ENCODE assay signal across 1 cellular context in the genomic region with DNA sequence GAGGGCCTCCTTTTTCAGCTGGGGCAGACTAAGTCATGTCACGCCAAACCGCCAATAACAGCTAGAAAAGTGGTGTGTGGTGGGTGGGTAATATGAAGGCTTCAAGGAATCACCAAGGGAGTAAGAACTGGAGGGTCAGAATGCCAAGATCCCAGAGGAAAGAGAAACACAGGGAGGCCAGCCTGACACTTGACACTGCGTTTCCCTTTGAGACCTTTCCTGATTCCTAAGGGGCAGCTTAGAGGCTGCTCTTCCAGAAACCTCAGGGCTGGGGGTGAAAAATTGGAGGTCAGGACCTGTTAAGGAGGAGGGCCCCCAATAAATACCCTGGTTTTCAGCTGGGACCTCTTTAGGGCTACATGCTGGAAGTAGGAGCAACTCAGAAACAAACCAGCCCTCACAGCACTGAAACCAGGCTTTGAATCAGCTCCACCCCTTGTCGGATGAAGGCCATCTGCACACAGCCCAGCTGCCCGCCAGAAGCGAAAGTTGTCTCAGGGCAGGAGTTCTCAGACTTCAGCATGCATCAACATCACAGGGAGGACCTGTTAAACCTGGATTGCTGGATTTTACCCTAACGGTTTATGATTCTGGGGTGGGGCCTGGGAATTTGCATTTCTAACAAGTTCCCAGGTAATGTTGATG.
TF ChIP-seq lines count a peak whose summit lies in the region.

No MANE protein-coding gene starts in this region.

TF ChIP-seq in GM23338, 12 proteins besides CTCF, POLR2A, EP300 and RAD21 (continued from another document):
- TF ChIP-seq, protein P1, sequence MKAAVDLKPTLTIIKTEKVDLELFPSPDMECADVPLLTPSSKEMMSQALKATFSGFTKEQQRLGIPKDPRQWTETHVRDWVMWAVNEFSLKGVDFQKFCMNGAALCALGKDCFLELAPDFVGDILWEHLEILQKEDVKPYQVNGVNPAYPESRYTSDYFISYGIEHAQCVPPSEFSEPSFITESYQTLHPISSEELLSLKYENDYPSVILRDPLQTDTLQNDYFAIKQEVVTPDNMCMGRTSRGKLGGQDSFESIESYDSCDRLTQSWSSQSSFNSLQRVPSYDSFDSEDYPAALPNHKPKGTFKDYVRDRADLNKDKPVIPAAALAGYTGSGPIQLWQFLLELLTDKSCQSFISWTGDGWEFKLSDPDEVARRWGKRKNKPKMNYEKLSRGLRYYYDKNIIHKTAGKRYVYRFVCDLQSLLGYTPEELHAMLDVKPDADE (IDR thresholded peaks at IDR 0.05), result no peak
- no peak for TF ChIP-seq NANOG (IDR thresholded peaks at IDR 0.05; ENCODE audit: borderline replicate concordance)
- TF ChIP-seq CREB1 (CRISPR knock-in tag; IDR thresholded peaks at IDR 0.05; ENCODE audit: low read depth), result no peak
- TF ChIP-seq POLR2AphosphoS5 (IDR thresholded peaks at IDR 0.05; ENCODE audit: low read depth), result no peak
- TF ChIP-seq, protein P2, sequence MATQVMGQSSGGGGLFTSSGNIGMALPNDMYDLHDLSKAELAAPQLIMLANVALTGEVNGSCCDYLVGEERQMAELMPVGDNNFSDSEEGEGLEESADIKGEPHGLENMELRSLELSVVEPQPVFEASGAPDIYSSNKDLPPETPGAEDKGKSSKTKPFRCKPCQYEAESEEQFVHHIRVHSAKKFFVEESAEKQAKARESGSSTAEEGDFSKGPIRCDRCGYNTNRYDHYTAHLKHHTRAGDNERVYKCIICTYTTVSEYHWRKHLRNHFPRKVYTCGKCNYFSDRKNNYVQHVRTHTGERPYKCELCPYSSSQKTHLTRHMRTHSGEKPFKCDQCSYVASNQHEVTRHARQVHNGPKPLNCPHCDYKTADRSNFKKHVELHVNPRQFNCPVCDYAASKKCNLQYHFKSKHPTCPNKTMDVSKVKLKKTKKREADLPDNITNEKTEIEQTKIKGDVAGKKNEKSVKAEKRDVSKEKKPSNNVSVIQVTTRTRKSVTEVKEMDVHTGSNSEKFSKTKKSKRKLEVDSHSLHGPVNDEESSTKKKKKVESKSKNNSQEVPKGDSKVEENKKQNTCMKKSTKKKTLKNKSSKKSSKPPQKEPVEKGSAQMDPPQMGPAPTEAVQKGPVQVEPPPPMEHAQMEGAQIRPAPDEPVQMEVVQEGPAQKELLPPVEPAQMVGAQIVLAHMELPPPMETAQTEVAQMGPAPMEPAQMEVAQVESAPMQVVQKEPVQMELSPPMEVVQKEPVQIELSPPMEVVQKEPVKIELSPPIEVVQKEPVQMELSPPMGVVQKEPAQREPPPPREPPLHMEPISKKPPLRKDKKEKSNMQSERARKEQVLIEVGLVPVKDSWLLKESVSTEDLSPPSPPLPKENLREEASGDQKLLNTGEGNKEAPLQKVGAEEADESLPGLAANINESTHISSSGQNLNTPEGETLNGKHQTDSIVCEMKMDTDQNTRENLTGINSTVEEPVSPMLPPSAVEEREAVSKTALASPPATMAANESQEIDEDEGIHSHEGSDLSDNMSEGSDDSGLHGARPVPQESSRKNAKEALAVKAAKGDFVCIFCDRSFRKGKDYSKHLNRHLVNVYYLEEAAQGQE (IDR thresholded peaks at IDR 0.05; ENCODE audit: unreplicated experiment), result no peak
- TF ChIP-seq EZH2 (IDR thresholded peaks at IDR 0.05; ENCODE audit: low read depth, unreplicated experiment), result no peak
- TF ChIP-seq EZH2phosphoT487 (IDR thresholded peaks at IDR 0.05; ENCODE audit: unreplicated experiment), result no peak
